In the genomic region with DNA sequence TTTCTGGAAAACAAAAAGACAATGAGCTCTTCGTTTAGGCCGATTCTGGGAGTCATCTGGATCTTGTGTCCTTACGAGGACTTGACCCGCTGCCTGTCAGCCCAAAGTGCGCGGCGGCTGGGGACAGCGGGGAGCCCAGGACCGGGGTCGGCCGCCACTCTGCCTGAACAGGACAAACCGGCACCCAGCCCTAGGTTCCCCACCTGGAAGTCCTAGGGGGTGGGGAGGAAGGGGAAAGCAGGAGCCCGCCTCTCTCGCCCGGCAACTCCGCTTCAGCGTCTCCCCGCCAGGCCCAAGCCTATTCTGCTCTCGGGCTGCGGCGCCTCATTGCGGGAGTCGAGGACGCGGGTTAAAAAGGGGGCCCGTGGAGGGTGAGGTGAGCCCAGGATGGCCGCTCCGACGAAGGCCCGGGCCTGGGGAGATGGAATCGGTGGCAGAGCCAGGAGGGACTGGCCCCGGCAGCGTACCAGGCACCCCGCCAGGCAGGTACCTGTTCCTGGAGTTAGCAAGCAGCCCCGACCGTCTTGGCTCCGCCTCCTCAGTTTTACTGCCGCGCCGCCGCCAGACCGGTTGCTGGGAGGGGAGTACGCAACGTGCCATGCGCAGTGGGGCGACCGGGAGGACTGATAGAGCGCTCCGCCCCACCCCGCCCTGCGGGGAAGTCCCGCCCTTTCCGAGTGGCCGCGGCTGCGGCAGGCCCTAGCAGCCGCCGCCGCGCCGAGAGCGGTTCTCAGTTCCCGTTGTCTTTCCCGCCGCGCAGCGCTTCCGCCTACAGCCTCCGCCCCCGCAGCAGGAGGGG, we compare ENCODE assay signal across 1 cellular context.
TF ChIP-seq lines count a peak whose summit lies in the region.

Gene STRADA, minus strand, starts transcription at position 549 of the 799 bp plus-strand sequence. CDS start 13,430 bp downstream, outside the sequence.

TF ChIP-seq in endothelial cell of umbilical vein, 7 proteins besides CTCF, POLR2A, EP300 and RAD21 (continued from another document):
- TF ChIP-seq MAX (IDR thresholded peaks at IDR 0.05; ENCODE audit: insufficient read depth, insufficient read length) (peak; percentile 24), POLR2AphosphoS5 (IDR thresholded peaks at IDR 0.05; ENCODE audit: insufficient read depth, low read depth, low read length) (peak; percentile 95), MYC (IDR thresholded peaks at IDR 0.05; ENCODE audit: low read depth, low read length) (no peak)
TF ChIP-seq in endothelial cell of umbilical vein: peak in this region for 2.
